In genomic region chr19:56751078-56751489, GRCh38 we compare ENCODE assay signal across 14 cellular contexts.
DNase-seq lines count a peak whose midpoint lies in the region; ATAC-seq and TF ChIP-seq lines count a peak whose summit lies in the region.
"Had no signal": no experiment of that assay in that cellular context is flagged by ENCODE, and none has a peak within 500 bp of the region (broad histone marks: within the 10 kb centered on the region; RNA-seq: fewer than 3 reads in every experiment).

No MANE protein-coding gene starts in this region.

- DNase-seq in NCI-H1105 (lab: John Stamatoyannopoulos, UW) (peak; percentile 20), amygdala (lab: John Stamatoyannopoulos, UW) (peak in 55 of 56 donors; percentile 10 to 88 (median 71)), sigmoid colon (peak; percentile 65), heart left ventricle (no peak), iPS-NIHi7 (ENCODE audit: extremely low spot score) (no peak)
- DNase-seq: activated gamma-delta T cell; brain microvascular endothelial cell; effector CD8-positive, alpha-beta T cell; mesenchymal stem cell; NCI-H2171 treated with DMSO at 0.1 percent for 48 hours; stimulated activated CD4-positive, alpha-beta T cell treated with anti-CD3 and anti-CD28 coated beads, Interleukin-12 subunit alpha, Interleukin-12 subunit beta, amount 100 ng/mL, for 4 hours had no signal

- ATAC-seq in GM18519 (IDR thresholded peaks at IDR 0.05; ENCODE audit: low FRiP score, unreplicated experiment) (no peak), heart left ventricle (no peak)

- H3K36me3 ChIP-seq in sigmoid colon (no peaks in the 10 kb centered on the region), heart left ventricle (no peaks in the 10 kb centered on the region)
- H3K36me3 ChIP-seq: brain microvascular endothelial cell had no signal

- intact Hi-C loops in sigmoid colon (cut with DNase I) = no loop called here
- intact Hi-C loops in heart left ventricle (cut with DNase I) = loop anchor here in 2 of 10 donors (5.0 kb wide), 2 partner anchors 81 to 346 kb away; no protein-coding TSS in a partner anchor

- H3K4me3 ChIP-seq in sigmoid colon = no peak overlapping the region
- H3K4me3 ChIP-seq in heart left ventricle = no peak overlapping the region

- H3K4me1 ChIP-seq in sigmoid colon (peaks cover 0 to 8% (median 0%) of the 10 kb centered on the region in 4 donors), heart left ventricle (peaks cover 0 to 3% (median 0%) of the 10 kb centered on the region in 12 donors)

- H3K9me3 ChIP-seq in sigmoid colon (peaks cover 0 to 3% (median 0%) of the 10 kb centered on the region in 4 donors), heart left ventricle (no peaks in the 10 kb centered on the region)

- H3K27me3 ChIP-seq in layer of hippocampus (ENCODE audit: control insufficient read depth, insufficient read depth, low read length) = no peaks in the 10 kb centered on the region
- H3K27me3 ChIP-seq in sigmoid colon = no peaks in the 10 kb centered on the region
- H3K27me3 ChIP-seq in heart left ventricle = peaks cover 0 to 10% (median 0%) of the 10 kb centered on the region in 9 donors
- H3K27me3 ChIP-seq: brain microvascular endothelial cell had no signal

- WGBS in sigmoid colon, 2 donors = 15 to 33% methylated on average over 6 of the region's 6 CpGs
- 1 to 6% (median 4%) methylated on average over 6 of the region's 6 CpGs for whole genome bisulfite sequencing in heart left ventricle, 4 donors

- TF ChIP-seq POLR2A in sigmoid colon (IDR thresholded peaks at IDR 0.05) (no peak), heart left ventricle (IDR thresholded peaks at IDR 0.05) (no peak)

- H3K27ac ChIP-seq in layer of hippocampus (ENCODE audit: low read depth, low read length) (peak overlapping the region; percentile 55), sigmoid colon (no peak overlapping the region), heart left ventricle (no peak overlapping the region)
- H3K27ac ChIP-seq: brain microvascular endothelial cell, VCaP had no signal

- TF ChIP-seq CTCF in sigmoid colon (IDR thresholded peaks at IDR 0.05) (no peak), heart left ventricle (IDR thresholded peaks at IDR 0.05) (no peak)

- no peak for TF ChIP-seq EP300 in sigmoid colon (IDR thresholded peaks at IDR 0.05)

Comparison
In these comparisons a context has a peak if more than half of its experiments do, and no peak if none do; other contexts are left out.
1. DNase-seq: peak in NCI-H1105 (single experiment), amygdala (55 of 56) and sigmoid colon (single experiment); none in heart left ventricle (0 of 5) and iPS-NIHi7 (single experiment).